ENCODE assay signal across 1 cellular context in the genomic region with DNA sequence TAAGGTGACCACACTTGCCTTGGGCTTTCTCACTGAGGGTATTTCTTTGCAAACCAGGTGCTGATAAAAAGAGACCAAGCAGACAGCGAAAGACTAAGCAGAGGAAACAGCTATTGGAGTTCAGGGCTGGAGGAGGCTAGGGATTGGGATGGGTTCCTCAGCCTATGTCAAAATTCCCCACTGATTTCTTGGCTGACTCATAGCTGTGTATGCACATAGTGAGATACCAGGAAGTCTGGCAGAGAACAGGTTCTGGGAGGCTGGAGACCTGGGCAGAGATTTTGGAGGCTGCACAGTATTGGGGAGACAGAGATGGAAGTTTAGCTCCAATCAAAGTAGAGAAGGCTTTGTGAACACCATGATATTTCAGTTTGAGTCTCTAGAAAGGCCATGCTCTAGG.
TF ChIP-seq lines count a peak whose summit lies in the region.

No MANE protein-coding gene starts in this region.

TF ChIP-seq in SK-N-SH treated with all-trans-retinoic acid at 6 μM for 48 hours, 23 proteins besides CTCF, POLR2A, EP300 and RAD21 (continued from another document):
- TF ChIP-seq CSDC2 (CRISPR knock-in tag; IDR thresholded peaks at IDR 0.05) (no peak), PPARA (CRISPR knock-in tag; IDR thresholded peaks at IDR 0.05; ENCODE audit: borderline replicate concordance) (no peak), ARNTL (CRISPR knock-in tag; IDR thresholded peaks at IDR 0.05; ENCODE audit: borderline replicate concordance, low read depth) (no peak), OSR1 (CRISPR knock-in tag; IDR thresholded peaks at IDR 0.05) (no peak)
